15 cellular contexts compared by ENCODE assay signal in genomic region chr6:56794421-56794820, GRCh38.
DNase-seq lines count a peak whose midpoint lies in the region; ATAC-seq, FAIRE-seq and TF ChIP-seq lines count a peak whose summit lies in the region.
"Had no signal": no experiment of that assay in that cellular context is flagged by ENCODE, and none has a peak within 500 bp of the region (broad histone marks: within the 10 kb centered on the region; RNA-seq: fewer than 3 reads in every experiment).

No MANE protein-coding gene starts in this region.

- H3K4me1 ChIP-seq in Panc1 (ENCODE audit: control insufficient read depth, insufficient read depth, low read length) (peaks cover 43% of the 10 kb centered on the region), mesenchymal stem cell (ENCODE audit: control insufficient read depth, insufficient read depth, low read depth, low read length) (peaks cover 7% of the 10 kb centered on the region)
- H3K4me1 ChIP-seq in CD4-positive, alpha-beta memory T cell (ENCODE audit: insufficient read depth, low read length): no peaks in the 10 kb centered on the region
- H3K4me1 ChIP-seq: lower lobe of right lung had no signal

- DNase-seq in HFFc6 (no peak), Panc1 (ENCODE audit: low read depth, low spot score) (no peak), mesenchymal stem cell (no peak), T-helper 1 cell (no peak), NCI-H345 (lab: John Stamatoyannopoulos, UW) (no peak), D721Med (ENCODE audit: insufficient read length, low spot score) (no peak)
- DNase-seq in CD4-positive, alpha-beta memory T cell: no peak
- DNase-seq: activated CD4-positive, alpha-beta T cell treated with anti-CD3 and anti-CD28 coated beads, Interleukin-2, amount 50 U/mL, for 1 hour; body of pancreas; lower lobe of right lung; NCI-H524; T-helper 17 cell had no signal

- no peak overlapping the region for H2BK15ac ChIP-seq in mesenchymal stem cell (ENCODE audit: low read depth, poor library complexity, severe bottlenecking)

- H3K9me3 ChIP-seq in Panc1 (ENCODE audit: control insufficient read depth, insufficient read depth, low read depth, low read length) (no peaks in the 10 kb centered on the region), mesenchymal stem cell (ENCODE audit: control insufficient read depth, low read length) (no peaks in the 10 kb centered on the region)
- no peaks in the 10 kb centered on the region for H3K9me3 ChIP-seq in CD4-positive, alpha-beta memory T cell (ENCODE audit: control insufficient read depth in 1 of 2, low read length in 2 of 2)
- H3K9me3 ChIP-seq: body of pancreas, lower lobe of right lung had no signal

- no peak overlapping the region; the same call in 1 of the 2 replicates for H3K4me3 Mint-ChIP-seq in HFFc6
- H3K4me3 Mint-ChIP-seq in CD4-positive, alpha-beta memory T cell: no peak overlapping the region
- H3K4me3 Mint-ChIP-seq: neural crest cell, T-helper 17 cell had no signal

- TF ChIP-seq CTCF in HFFc6 (IDR thresholded peaks at IDR 0.05): no peak
- no peak for TF ChIP-seq CTCF in Panc1 (IDR thresholded peaks at IDR 0.05)
- no peak for TF ChIP-seq CTCF in D721Med (IDR thresholded peaks at IDR 0.05; ENCODE audit: insufficient read depth, missing control alignments)

- H3K36me3 ChIP-seq in Panc1 (ENCODE audit: control insufficient read depth, insufficient read depth, low read length) (no peaks in the 10 kb centered on the region), mesenchymal stem cell (ENCODE audit: control insufficient read depth in 1 of 2, insufficient read depth in 2 of 2, low read depth in 1 of 2, low read length in 2 of 2) (peaks cover 0 to 9% of the 10 kb centered on the region in 2 experiments)
- no peaks in the 10 kb centered on the region for H3K36me3 ChIP-seq in CD4-positive, alpha-beta memory T cell (ENCODE audit: insufficient read depth, low read length)
- H3K36me3 ChIP-seq: lower lobe of right lung had no signal

- POLR2A ChIA-PET in Panc1 (lab: Charles Lee): no interaction called here
- POLR2A ChIA-PET in CD4-positive, alpha-beta memory T cell (lab: Charles Lee; ENCODE audit: partially characterized antibody): no interaction called here

- peaks cover 3% of the 10 kb centered on the region for H3K79me1 ChIP-seq in mesenchymal stem cell (replicated peaks; ENCODE audit: low read length, poor library complexity, severe bottlenecking)

- no TSS peak for BruUV-seq in Panc1 (replicated peaks; lab: Mats Ljungman, UMichigan)

- H3K27ac ChIP-seq in Panc1 (ENCODE audit: low read length): 0 out of 2 replicates have a peak overlapping the region, but pooled peaks have one; percentile 8
- H3K27ac ChIP-seq in mesenchymal stem cell (ENCODE audit: low read length, poor library complexity, severe bottlenecking): no peak overlapping the region
- H3K27ac ChIP-seq in CD4-positive, alpha-beta memory T cell (ENCODE audit: low read depth, low read length): no peak overlapping the region
- H3K27ac ChIP-seq: body of pancreas, lower lobe of right lung, skin epidermis had no signal

- H3K27me3 Mint-ChIP-seq in HFFc6 (ENCODE audit: insufficient read depth): no peaks in the 10 kb centered on the region; the same call in 1 of the 2 replicates
- peaks cover 0 to 2% of the 10 kb centered on the region in 2 donors for H3K27me3 Mint-ChIP-seq in CD4-positive, alpha-beta memory T cell

- CTCF ChIA-PET in Panc1 (lab: Charles Lee): no interaction called here
- CTCF ChIA-PET in CD4-positive, alpha-beta memory T cell (lab: Charles Lee; ENCODE audit: partially characterized antibody): no interaction called here

- no peak overlapping the region for H3K23ac ChIP-seq in mesenchymal stem cell (ENCODE audit: low read length in 2 of 2)

- no peak overlapping the region for H3K14ac ChIP-seq in mesenchymal stem cell (ENCODE audit: low read length in 2 of 2)

- H3K27me3 ChIP-seq in Panc1 (ENCODE audit: control insufficient read depth, insufficient read depth, low read length) (no peaks in the 10 kb centered on the region), mesenchymal stem cell (ENCODE audit: control insufficient read depth in 1 of 2, insufficient read depth in 1 of 2, low read length in 2 of 2) (no peaks in the 10 kb centered on the region)
- H3K27me3 ChIP-seq in CD4-positive, alpha-beta memory T cell (ENCODE audit: insufficient read depth, low read length): peaks cover 5% of the 10 kb centered on the region
- H3K27me3 ChIP-seq: body of pancreas had no signal

- in situ Hi-C loops in Panc1 (cut with HindIII; ENCODE audit: low pct_unique_long_range_greater_than_20kb, low sequenced_read_pairs): no loop called here

- peak overlapping the region in 1 of 2 experiments; percentile 31 for H2BK12ac ChIP-seq in mesenchymal stem cell (ENCODE audit: low read length in 2 of 2)

- H3K4me3 ChIP-seq in Panc1 (ENCODE audit: low read depth in 2 of 2, low read length in 2 of 2) (no peak overlapping the region), mesenchymal stem cell (ENCODE audit: insufficient read depth in 1 of 2, low read depth in 1 of 2, low read length in 2 of 2) (no peak overlapping the region)
- H3K4me3 ChIP-seq in CD4-positive, alpha-beta memory T cell (ENCODE audit: low read length in 2 of 2): no peak overlapping the region
- H3K4me3 ChIP-seq: body of pancreas, lower lobe of right lung, skin epidermis had no signal

- no peak for FAIRE-seq in D721Med (lab: Jason Lieb, UNC)

- H3K4me2 ChIP-seq in mesenchymal stem cell (ENCODE audit: low read length, poor library complexity, severe bottlenecking): no peak overlapping the region

- H2AFZ ChIP-seq in mesenchymal stem cell (ENCODE audit: low read depth, low read length): no peak overlapping the region

- no peak overlapping the region for H4K8ac ChIP-seq in mesenchymal stem cell (ENCODE audit: low read length)

- H2BK5ac ChIP-seq in mesenchymal stem cell (ENCODE audit: low read depth, low read length, poor library complexity, severe bottlenecking): no peak overlapping the region

- peak overlapping the region; percentile 11 to 37 for H3K4ac ChIP-seq in mesenchymal stem cell (ENCODE audit: low read depth in 1 of 2, low read length in 2 of 2)

- H3K27ac Mint-ChIP-seq in HFFc6: peak overlapping the region; percentile 69
- H3K27ac Mint-ChIP-seq in CD4-positive, alpha-beta memory T cell: no peak overlapping the region
- H3K27ac Mint-ChIP-seq: T-helper 17 cell had no signal

- ATAC-seq in GM18867 (IDR thresholded peaks at IDR 0.05; ENCODE audit: unreplicated experiment) (peak; percentile 43), Panc1 (no peak)
- ATAC-seq: body of pancreas, lower lobe of right lung, T-helper 17 cell had no signal

- peak overlapping the region; percentile 53 for H2AK5ac ChIP-seq in mesenchymal stem cell (ENCODE audit: low read length, severe bottlenecking)

- no peak overlapping the region for H2BK120ac ChIP-seq in mesenchymal stem cell (ENCODE audit: low read depth, low read length)

- no peak overlapping the region for H3K9ac ChIP-seq in mesenchymal stem cell (ENCODE audit: low read length)

- peak overlapping the region in 1 of 2 experiments; percentile 35 for H3K18ac ChIP-seq in mesenchymal stem cell (ENCODE audit: low read depth in 1 of 2, low read length in 2 of 2)

- peaks cover 93% of the 10 kb centered on the region for H3K4me1 Mint-ChIP-seq in HFFc6 (ENCODE audit: low read depth)
- H3K4me1 Mint-ChIP-seq in CD4-positive, alpha-beta memory T cell: no peaks in the 10 kb centered on the region
- H3K4me1 Mint-ChIP-seq: T-helper 17 cell had no signal

- H4K91ac ChIP-seq in mesenchymal stem cell (ENCODE audit: low read length): no peak overlapping the region

- peaks cover 31% of the 10 kb centered on the region for H3K36me3 Mint-ChIP-seq in HFFc6 (ENCODE audit: low read depth)
- no peaks in the 10 kb centered on the region for H3K36me3 Mint-ChIP-seq in CD4-positive, alpha-beta memory T cell

- intact Hi-C loops in Panc1 (cut with micrococcal nuclease; ENCODE audit: unreplicated experiment): no loop called here
- intact Hi-C loops in CD4-positive, alpha-beta memory T cell (cut with micrococcal nuclease): no loop called here

- H3K9me3 Mint-ChIP-seq in HFFc6: no peaks in the 10 kb centered on the region
- no peaks in the 10 kb centered on the region for H3K9me3 Mint-ChIP-seq in CD4-positive, alpha-beta memory T cell
- H3K9me3 Mint-ChIP-seq: neural crest cell had no signal
